ENCODE assay signal across 15 cellular contexts in genomic region chr4:45518832-45519231, GRCh38.
"Had no signal": no experiment of that assay in that cellular context is flagged by ENCODE, and none has a peak within 500 bp of the region (broad histone marks: within the 10 kb centered on the region; RNA-seq: fewer than 3 reads in every experiment).

No MANE protein-coding gene starts in this region.

- DNase-seq: colonic mucosa; dermis blood vessel endothelial cell; foreskin keratinocyte; left colon; left ventricle myocardium superior; mucosa of descending colon; naive thymus-derived CD8-positive, alpha-beta T cell; right cardiac atrium; small intestine; stimulated activated CD4-positive, alpha-beta T cell treated with anti-CD3 and anti-CD28 coated beads, Interleukin-12 subunit alpha, Interleukin-12 subunit beta, amount 100 ng/mL, for 4 hours; stimulated activated naive CD4-positive, alpha-beta T cell; stomach; substantia nigra; trophoblast cell had no signal

- H3K9me3 ChIP-seq: colonic mucosa, mucosa of descending colon had no signal

- H3K4me1 Mint-ChIP-seq: naive thymus-derived CD8-positive, alpha-beta T cell had no signal

- H3K4me3 ChIP-seq: colonic mucosa, lung, mucosa of descending colon, stomach had no signal

- H3K27me3 ChIP-seq: colonic mucosa, foreskin keratinocyte, stomach had no signal

- ATAC-seq: foreskin keratinocyte; left colon; left ventricle myocardium superior; mucosa of descending colon; naive thymus-derived CD8-positive, alpha-beta T cell; right cardiac atrium had no signal

- H3K27ac ChIP-seq: colonic mucosa, foreskin keratinocyte, stomach had no signal

- H3K36me3 ChIP-seq: colonic mucosa, stomach had no signal

- H3K27me3 Mint-ChIP-seq: naive thymus-derived CD8-positive, alpha-beta T cell had no signal

- H3K4me3 Mint-ChIP-seq: naive thymus-derived CD8-positive, alpha-beta T cell had no signal

- H3K36me3 Mint-ChIP-seq: naive thymus-derived CD8-positive, alpha-beta T cell had no signal

- H3K4me1 ChIP-seq: colonic mucosa, foreskin keratinocyte, stomach had no signal
